Comparison of ENCODE assay signal across 7 cellular contexts in genomic region chr15:64774556-64775523, GRCh38. TPM values are rescaled to one million over a fixed set of nuclear protein-coding genes. Genes with fewer than 3 reads are reported as not detected.
DNase-seq lines count a peak whose midpoint lies in the region; ATAC-seq, FAIRE-seq and TF ChIP-seq lines count a peak whose summit lies in the region.

No MANE protein-coding gene starts in this region.

- peak overlapping the region; percentile 57 for H3K4me2 ChIP-seq in GM23248 (ENCODE audit: unreplicated experiment)
- peak overlapping the region; percentile 50 for H3K4me2 ChIP-seq in SU-DHL-6 (ENCODE audit: low read depth, low read length, poor library complexity, severe bottlenecking)

- no peaks in the 10 kb centered on the region for H3K36me3 ChIP-seq in GM23248 (ENCODE audit: low read depth)
- H3K36me3 ChIP-seq in SU-DHL-6 (ENCODE audit: low read length): no peaks in the 10 kb centered on the region
- no peaks in the 10 kb centered on the region for H3K36me3 ChIP-seq in esophagus muscularis mucosa
- no peaks in the 10 kb centered on the region for H3K36me3 ChIP-seq in ovary

- H3K79me2 ChIP-seq in GM23248 (ENCODE audit: insufficient read depth) (no peaks in the 10 kb centered on the region), SU-DHL-6 (ENCODE audit: insufficient read depth, low read length) (no peaks in the 10 kb centered on the region)

- WGBS in GM23248 (ENCODE audit: low coverage in 1 of 2, low lambda C conversion rate in 2 of 2, missing lambda C conversion rate in 2 of 2), 2 experiments: 5 to 6% methylated on average over 26 to 78 of the region's 118 CpGs
- under 1% methylated on average over 34 of the region's 118 CpGs for WGBS in esophagus muscularis mucosa
- WGBS in ovary, 3 donors: 1% methylated on average over 43 to 118 of the region's 118 CpGs

- H3K9me2 ChIP-seq in GM23248 (ENCODE audit: insufficient read depth) (no peaks in the 10 kb centered on the region), SU-DHL-6 (replicated peaks; ENCODE audit: insufficient read depth, low read length) (no peaks in the 10 kb centered on the region)

- ATAC-seq in GM21529 (IDR thresholded peaks at IDR 0.05; ENCODE audit: unreplicated experiment) (no peak), HG02970 (IDR thresholded peaks at IDR 0.05; ENCODE audit: low FRiP score, unreplicated experiment) (no peak)

- H3K27ac ChIP-seq in GM23248 (no peak overlapping the region), SU-DHL-6 (ENCODE audit: low read depth, low read length) (no peak overlapping the region), esophagus muscularis mucosa (replicated peaks in 1 of 4) (peak overlapping the region; percentile 91 to 98 (median 97)), ovary (peak overlapping the region; percentile 47 to 79)

- H3K4me3 ChIP-seq in GM23248: peak overlapping the region; percentile 66
- peak overlapping the region; percentile 39 for H3K4me3 ChIP-seq in SU-DHL-6 (ENCODE audit: insufficient read depth, low read length, poor library complexity, severe bottlenecking)
- H3K4me3 ChIP-seq in esophagus muscularis mucosa: peak overlapping the region; percentile 82 to 97 (median 90)
- H3K4me3 ChIP-seq in ovary: peak overlapping the region; percentile 75

- intact Hi-C loops in esophagus muscularis mucosa (cut with DNase I) (loop anchor here (2.0 kb wide), 2 partner anchors 26 to 34 kb away; no protein-coding TSS in a partner anchor), ovary (cut with DNase I) (no loop called here)

- H3K27me3 ChIP-seq in GM23248 (replicated peaks; ENCODE audit: insufficient read depth) (peaks cover 4% of the 10 kb centered on the region; the same call in 1 of the 2 replicates), SU-DHL-6 (ENCODE audit: low read length) (no peaks in the 10 kb centered on the region), esophagus muscularis mucosa (no peaks in the 10 kb centered on the region), ovary (no peaks in the 10 kb centered on the region)

- no peaks in the 10 kb centered on the region for H3F3A ChIP-seq in GM23248 (ENCODE audit: insufficient read depth)
- no peaks in the 10 kb centered on the region for H3F3A ChIP-seq in SU-DHL-6 (ENCODE audit: insufficient read depth)

- TF ChIP-seq POLR2A in esophagus muscularis mucosa (IDR thresholded peaks at IDR 0.05; ENCODE audit: low read depth) (no peak), ovary (IDR thresholded peaks at IDR 0.05) (no peak)

- in situ Hi-C loops in GM23248 (cut with MboI): no loop called here

- no peak overlapping the region for H3K9ac ChIP-seq in GM23248
- H3K9ac ChIP-seq in SU-DHL-6 (ENCODE audit: low read length): peak overlapping the region; percentile 16; the same call in 1 of the 2 replicates

- TF ChIP-seq CTCF in SU-DHL-6 (IDR thresholded peaks at IDR 0.05; ENCODE audit: insufficient read depth, low read length, poor library complexity, severe bottlenecking) (no peak), esophagus muscularis mucosa (IDR thresholded peaks at IDR 0.05) (no peak), ovary (IDR thresholded peaks at IDR 0.05) (no peak), D721Med (IDR thresholded peaks at IDR 0.05; ENCODE audit: insufficient read depth, missing control alignments) (no peak)

- no peak for FAIRE-seq in D721Med (lab: Jason Lieb, UNC)

- H3K4me1 ChIP-seq in GM23248 (ENCODE audit: insufficient read depth) (no peaks in the 10 kb centered on the region), esophagus muscularis mucosa (peaks cover 20 to 75% (median 60%) of the 10 kb centered on the region in 4 donors), ovary (ENCODE audit: insufficient read depth) (peaks cover 4% of the 10 kb centered on the region)

- H3K9me3 ChIP-seq in GM23248 (ENCODE audit: low read depth) (no peaks in the 10 kb centered on the region), SU-DHL-6 (ENCODE audit: insufficient read depth, low read length) (no peaks in the 10 kb centered on the region), esophagus muscularis mucosa (no peaks in the 10 kb centered on the region), ovary (no peaks in the 10 kb centered on the region)

- H2AFZ ChIP-seq in GM23248: peak overlapping the region; percentile 63
- no peak overlapping the region for H2AFZ ChIP-seq in SU-DHL-6 (ENCODE audit: low read depth, low read length, severe bottlenecking)

- no peak for TF ChIP-seq EP300 in esophagus muscularis mucosa (IDR thresholded peaks at IDR 0.05)
- no peak for TF ChIP-seq EP300 in ovary (IDR thresholded peaks at IDR 0.05)

- H4K20me1 ChIP-seq in GM23248 (ENCODE audit: insufficient read depth): no peaks in the 10 kb centered on the region
- no peaks in the 10 kb centered on the region for H4K20me1 ChIP-seq in SU-DHL-6 (ENCODE audit: low read depth, low read length)

- DNase-seq in GM23248: peak; percentile 43
- DNase-seq in esophagus muscularis mucosa (ENCODE audit: extremely low spot score): no peak
- peak; percentile 50 to 69 (median 54) for DNase-seq in ovary
- no peak for DNase-seq in D721Med (ENCODE audit: insufficient read length, low spot score)

RNA-seq across cellular contexts. Expression of gene RBPMS2, which starts 0.5 kb away (rescaled TPM):
- total RNA-seq in GM23248 (2014; rRNA removed; shearing (Covaris generic)): not detected in 2 replicates
- polyA plus RNA-seq in GM23248 (2016; fragmentation: Nextera tagmentation; extraction: Ambion mirVana) (0.54 and 0.71 TPM in 2 replicates), ovary (1 to 10 TPM; 6.0 to 6.8 TPM)
- total RNA-seq in esophagus muscularis mucosa (10 to 100 TPM; 27.2 to 64.1 (median 45.4) TPM), ovary (10 to 100 TPM in 5 of 7 donors, 1 to 10 TPM in 2; 1.1 to 23.8 (median 10.8) TPM)

RNA-seq across cellular contexts. Expression of gene PIF1, which starts 50.6 kb away (rescaled TPM):
- total RNA-seq in GM23248 (2014; rRNA removed; shearing (Covaris generic)): 9.7 and 11.3 TPM in 2 replicates
- 7.0 and 8.1 TPM in 2 replicates for polyA plus RNA-seq in GM23248 (2016; fragmentation: Nextera tagmentation; extraction: Ambion mirVana)
- 1 to 10 TPM in 3 of 4 donors, under 1 TPM in 1; 0.78 to 4.4 (median 2.0) TPM for total RNA-seq in esophagus muscularis mucosa
- 1 to 10 TPM in 2 of 7 donors, under 1 TPM in 3, not detected in 2; 0.18 to 1.4 (median 0.37) TPM for total RNA-seq in ovary
- polyA plus RNA-seq in ovary: under 1 TPM; 0.98 to 0.99 TPM

Comparison
In these comparisons a context has a peak if more than half of its experiments do, and no peak if none do; other contexts are left out.
1. DNase-seq: peak in GM23248 (single experiment) and ovary (5 of 5); none in esophagus muscularis mucosa (single experiment) and D721Med (single experiment).
2. H3K27ac ChIP-seq: peak in esophagus muscularis mucosa (4 of 4) and ovary (2 of 2); none in GM23248 (single experiment) and SU-DHL-6 (single experiment).
3. H3K4me3 ChIP-seq: peak in every context shown above with its lines; median percentile 90 in esophagus muscularis mucosa; 75 in ovary; 66 in GM23248; 39 in SU-DHL-6.